13 cellular contexts compared by ENCODE assay signal in genomic region chr14:93971635-93972027, GRCh38. TPM values are rescaled to one million over a fixed set of nuclear protein-coding genes. Genes with fewer than 3 reads are reported as not detected.
DNase-seq lines count a peak whose midpoint lies in the region; ATAC-seq lines count a peak whose summit lies in the region.
"Had no signal": no experiment of that assay in that cellular context is flagged by ENCODE, and none has a peak within 500 bp of the region (broad histone marks: within the 10 kb centered on the region; RNA-seq: fewer than 3 reads in every experiment).

No MANE protein-coding gene starts in this region.

- H3K27me3 Mint-ChIP-seq in activated T-helper 2 cell treated with anti-CD3 and anti-CD28 coated beads, Interferon-gamma antibody, Interleukin-2, Interleukin-4, amounts not matched to agents 10 μg/mL and 5 μg/mL and 100 μg/mL, durations not matched to agents 14 hours and 24 hours and 36 hours (ENCODE audit: low read depth): no peaks in the 10 kb centered on the region
- H3K27me3 Mint-ChIP-seq in naive B cell: peaks cover 14 to 44% (median 35%) of the 10 kb centered on the region in 3 donors

- no peaks in the 10 kb centered on the region for H3K36me3 ChIP-seq in BLaER1 treated with 17β-estradiol and CSF1 and Interleukin-3, amounts not matched to agents 10 nM and 100 nM

- peak overlapping the region; percentile 80 to 96 (median 89); a peak in 18 of 22 replicates for H3K4me2 ChIP-seq in BLaER1 treated with 17β-estradiol and CSF1 and Interleukin-3, amounts not matched to agents 10 nM and 100 nM

- no peak overlapping the region for H3K4me3 ChIP-seq in BLaER1 treated with 17β-estradiol and CSF1 and Interleukin-3, amounts not matched to agents 10 nM and 100 nM

- H3K9me3 ChIP-seq in BLaER1 treated with 17β-estradiol and CSF1 and Interleukin-3, amounts not matched to agents 10 nM and 100 nM (replicated peaks in 1 of 11): no peaks in the 10 kb centered on the region

- 0 out of 22 replicates have a peak overlapping the region, but pooled peaks of 1 of the 11 experiments have one; percentile 39 for H3K9ac ChIP-seq in BLaER1 treated with 17β-estradiol and CSF1 and Interleukin-3, amounts not matched to agents 10 nM and 100 nM

- H3K4me3 Mint-ChIP-seq in activated T-helper 2 cell treated with anti-CD3 and anti-CD28 coated beads, Interferon-gamma antibody, Interleukin-2, Interleukin-4, amounts not matched to agents 10 μg/mL and 5 μg/mL and 100 μg/mL, durations not matched to agents 14 hours and 24 hours and 36 hours (ENCODE audit: low read depth): peak overlapping the region; percentile 85
- peak overlapping the region; percentile 85 to 93 (median 90) for H3K4me3 Mint-ChIP-seq in naive B cell

- DNase-seq in activated T-helper 2 cell treated with anti-CD3 and anti-CD28 coated beads, Interferon-gamma antibody, Interleukin-2, Interleukin-4, amounts not matched to agents 10 μg/mL and 5 μg/mL and 100 μg/mL, durations not matched to agents 14 hours and 24 hours and 36 hours (ENCODE audit: low spot score): no peak
- no peak for DNase-seq in naive B cell
- DNase-seq in AG08396 (ENCODE audit: low spot score): no peak
- no peak for DNase-seq in activated CD4-positive, CD25-positive, alpha-beta regulatory T cell treated with anti-CD3 and anti-CD28 coated beads, Interleukin-2, amount 50 U/mL, for 72 hours
- DNase-seq: cortex of kidney, NCI-H146 had no signal

- intact Hi-C loops in activated T-helper 2 cell treated with anti-CD3 and anti-CD28 coated beads, Interferon-gamma antibody, Interleukin-2, Interleukin-4, amounts not matched to agents 10 μg/mL and 5 μg/mL and 100 μg/mL, durations not matched to agents 14 hours and 24 hours and 36 hours (cut with micrococcal nuclease): loop anchor here (1.0 to 10.0 kb wide), 6 partner anchors 8 to 1293 kb away; partner anchors contain the start of gene ITPK1

- peaks cover 1% of the 10 kb centered on the region for H3K9me3 Mint-ChIP-seq in activated T-helper 2 cell treated with anti-CD3 and anti-CD28 coated beads, Interferon-gamma antibody, Interleukin-2, Interleukin-4, amounts not matched to agents 10 μg/mL and 5 μg/mL and 100 μg/mL, durations not matched to agents 14 hours and 24 hours and 36 hours
- peaks cover under 1 to 5% (median 2%) of the 10 kb centered on the region in 7 donors for H3K9me3 Mint-ChIP-seq in naive B cell

- H3K27ac Mint-ChIP-seq in activated T-helper 2 cell treated with anti-CD3 and anti-CD28 coated beads, Interferon-gamma antibody, Interleukin-2, Interleukin-4, amounts not matched to agents 10 μg/mL and 5 μg/mL and 100 μg/mL, durations not matched to agents 14 hours and 24 hours and 36 hours: peak overlapping the region; percentile 99
- H3K27ac Mint-ChIP-seq in naive B cell: peak overlapping the region in 2 of 6 donors; percentile 71 to 96

- peaks cover 48% of the 10 kb centered on the region for H3K36me3 Mint-ChIP-seq in activated T-helper 2 cell treated with anti-CD3 and anti-CD28 coated beads, Interferon-gamma antibody, Interleukin-2, Interleukin-4, amounts not matched to agents 10 μg/mL and 5 μg/mL and 100 μg/mL, durations not matched to agents 14 hours and 24 hours and 36 hours (ENCODE audit: low read depth)
- H3K36me3 Mint-ChIP-seq in naive B cell: peaks cover 0 to 12% of the 10 kb centered on the region in 2 donors

- peaks cover 0 to 24% (median 9%) of the 10 kb centered on the region in 11 experiments; a peak in 12 of 22 replicates for H3K27me3 ChIP-seq in BLaER1 treated with 17β-estradiol and CSF1 and Interleukin-3, amounts not matched to agents 10 nM and 100 nM

- H3K4me1 ChIP-seq in BLaER1 treated with 17β-estradiol and CSF1 and Interleukin-3, amounts not matched to agents 10 nM and 100 nM: peaks cover 63 to 92% (median 80%) of the 10 kb centered on the region in 10 experiments

- peak; percentile 11 for ATAC-seq in GM18858 (IDR thresholded peaks at IDR 0.05; ENCODE audit: unreplicated experiment)
- no peak for ATAC-seq in naive B cell (ENCODE audit: low read depth in 2 of 2)
- no peak for ATAC-seq in GM18909 (IDR thresholded peaks at IDR 0.05; ENCODE audit: poor library complexity, unreplicated experiment)
- ATAC-seq in HG03378 (IDR thresholded peaks at IDR 0.05; ENCODE audit: unreplicated experiment): no peak

- no peak overlapping the region for H3K27ac ChIP-seq in BLaER1 treated with 17β-estradiol and CSF1 and Interleukin-3, amounts not matched to agents 10 nM and 100 nM

- H4K20me1 ChIP-seq in BLaER1 treated with 17β-estradiol and CSF1 and Interleukin-3, amounts not matched to agents 10 nM and 100 nM: 0 out of 22 replicates have a peak, but pooled peaks cover 0 to 5% (median 0%) of the 10 kb centered on the region in 11 experiments

- peaks cover 89% of the 10 kb centered on the region for H3K4me1 Mint-ChIP-seq in activated T-helper 2 cell treated with anti-CD3 and anti-CD28 coated beads, Interferon-gamma antibody, Interleukin-2, Interleukin-4, amounts not matched to agents 10 μg/mL and 5 μg/mL and 100 μg/mL, durations not matched to agents 14 hours and 24 hours and 36 hours (ENCODE audit: low read depth)
- peaks cover 43 to 64% (median 49%) of the 10 kb centered on the region in 3 donors for H3K4me1 Mint-ChIP-seq in naive B cell

RNA-seq across cellular contexts. Expression of gene ASB2, which starts 4.7 kb away (rescaled TPM):
- 19.8 TPM in 2 replicates for total RNA-seq in activated T-helper 2 cell treated with anti-CD3 and anti-CD28 coated beads, Interferon-gamma antibody, Interleukin-2, Interleukin-4, amounts not matched to agents 10 μg/mL and 5 μg/mL and 100 μg/mL, durations not matched to agents 14 hours and 24 hours and 36 hours
- polyA plus RNA-seq in naive B cell (ENCODE audit: low read depth in 6 of 6): under 1 TPM in 3 of 6 donors, not detected in 3; 0.18 to 0.62 (median 0.29) TPM

RNA-seq across cellular contexts. Expression of gene CCDC197, which starts 25.5 kb away (rescaled TPM):
- total RNA-seq in activated T-helper 2 cell treated with anti-CD3 and anti-CD28 coated beads, Interferon-gamma antibody, Interleukin-2, Interleukin-4, amounts not matched to agents 10 μg/mL and 5 μg/mL and 100 μg/mL, durations not matched to agents 14 hours and 24 hours and 36 hours: 0.11 TPM in 1 of 2 replicates, not detected in the other
- polyA plus RNA-seq in naive B cell (ENCODE audit: low read depth in 6 of 6): not detected
- total RNA-seq: renal cortical epithelial cell had no signal
- polyA plus RNA-seq: adipose tissue, CD14-positive monocyte had no signal

RNA-seq across cellular contexts. Expression of gene FAM181A, which starts 44.5 kb away (rescaled TPM):
- total RNA-seq in activated T-helper 2 cell treated with anti-CD3 and anti-CD28 coated beads, Interferon-gamma antibody, Interleukin-2, Interleukin-4, amounts not matched to agents 10 μg/mL and 5 μg/mL and 100 μg/mL, durations not matched to agents 14 hours and 24 hours and 36 hours: not detected in 2 replicates
- polyA plus RNA-seq in naive B cell (ENCODE audit: low read depth in 6 of 6): not detected
- total RNA-seq: renal cortical epithelial cell had no signal
- polyA plus RNA-seq: adipose tissue, CD14-positive monocyte had no signal

RNA-seq across cellular contexts. Expression of gene OTUB2, which starts 54.5 kb away (rescaled TPM):
- 2.1 and 2.3 TPM in 2 replicates for total RNA-seq in activated T-helper 2 cell treated with anti-CD3 and anti-CD28 coated beads, Interferon-gamma antibody, Interleukin-2, Interleukin-4, amounts not matched to agents 10 μg/mL and 5 μg/mL and 100 μg/mL, durations not matched to agents 14 hours and 24 hours and 36 hours
- under 1 TPM in 5 of 6 donors, not detected in 1; 0.08 to 0.23 (median 0.20) TPM for polyA plus RNA-seq in naive B cell (ENCODE audit: low read depth in 6 of 6)
